13 cellular contexts compared by ENCODE assay signal in the genomic region with DNA sequence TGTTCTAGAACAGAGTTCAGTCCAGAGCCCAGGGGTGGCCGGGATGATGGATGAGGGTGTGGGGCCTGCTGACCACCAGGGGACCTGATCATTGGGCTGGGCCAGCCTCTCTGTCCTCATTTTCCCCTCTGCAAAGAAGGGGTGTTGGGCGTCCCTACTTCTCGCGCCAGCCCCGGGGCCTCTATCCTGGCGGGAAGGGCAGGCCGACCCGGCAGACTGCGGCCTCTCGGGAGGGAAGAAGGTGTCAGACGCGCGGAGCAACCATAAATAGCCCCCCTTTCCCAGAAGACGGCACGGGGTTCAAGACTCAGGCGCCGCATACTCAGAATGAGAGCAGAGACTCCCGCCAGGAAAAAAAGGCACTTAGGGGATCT. TPM values are rescaled to one million over a fixed set of nuclear protein-coding genes. Genes with fewer than 3 reads are reported as not detected.
DNase-seq lines count a peak whose midpoint lies in the region; ATAC-seq and TF ChIP-seq lines count a peak whose summit lies in the region.
"Had no signal": no experiment of that assay in that cellular context is flagged by ENCODE, and none has a peak within 500 bp of the region (broad histone marks: within the 10 kb centered on the region; RNA-seq: fewer than 3 reads in every experiment).

No MANE protein-coding gene starts in this region.

- H3K9me3 ChIP-seq in WERI-Rb-1 (ENCODE audit: severe bottlenecking), result no peaks in the 10 kb centered on the region
- no peaks in the 10 kb centered on the region for H3K9me3 ChIP-seq in iPS-20b (ENCODE audit: insufficient read depth, low read depth, low read length)
- H3K9me3 ChIP-seq in esophagus muscularis mucosa, result no peaks in the 10 kb centered on the region
- H3K9me3 ChIP-seq: gastrocnemius medialis, tibial nerve had no signal

- H3K36me3 Mint-ChIP-seq in activated T-cell treated with anti-CD3 and anti-CD28 coated beads, Interleukin-2, amount 50 U/mL, for 4 hours (ENCODE audit: insufficient read depth), result no peaks in the 10 kb centered on the region
- H3K36me3 Mint-ChIP-seq in stimulated activated effector memory CD8-positive, alpha-beta T cell treated with anti-CD3 and anti-CD28 coated beads, Interleukin-12 subunit alpha, Interleukin-12 subunit beta, amount 100 ng/mL, for 72 hours, result no peaks in the 10 kb centered on the region

- H3K4me3 ChIP-seq in WERI-Rb-1 (ENCODE audit: low read depth, low read length) (peak overlapping the region; percentile 78), iPS-20b (ENCODE audit: low read length) (peak overlapping the region; percentile 84; the same call in 1 of the 2 replicates), esophagus muscularis mucosa (peak overlapping the region in 2 of 4 donors; percentile 62 to 73)

- peaks cover 22% of the 10 kb centered on the region for H3K4me1 Mint-ChIP-seq in activated T-cell treated with anti-CD3 and anti-CD28 coated beads, Interleukin-2, amount 50 U/mL, for 4 hours (ENCODE audit: low read depth)
- peaks cover 30% of the 10 kb centered on the region for H3K4me1 Mint-ChIP-seq in stimulated activated effector memory CD8-positive, alpha-beta T cell treated with anti-CD3 and anti-CD28 coated beads, Interleukin-12 subunit alpha, Interleukin-12 subunit beta, amount 100 ng/mL, for 72 hours

- H3K27me3 Mint-ChIP-seq in activated T-cell treated with anti-CD3 and anti-CD28 coated beads, Interleukin-2, amount 50 U/mL, for 4 hours (ENCODE audit: low read depth), result peaks cover 39% of the 10 kb centered on the region

- no peak for TF ChIP-seq EP300 in esophagus muscularis mucosa (IDR thresholded peaks at IDR 0.05)

- DNase-seq in activated T-cell treated with anti-CD3 and anti-CD28 coated beads, Interleukin-2, amount 50 U/mL, for 4 hours, result no peak
- no peak for DNase-seq in activated T-cell treated with anti-CD3 and anti-CD28 coated beads, Interleukin-2, amount 50 U/mL, for 48 hours
- DNase-seq in WERI-Rb-1 (peak; percentile 63), CD1c-positive myeloid dendritic cell (ENCODE audit: extremely low spot score) (no peak), esophagus muscularis mucosa (ENCODE audit: extremely low spot score) (no peak)
- no peak for DNase-seq in stimulated activated effector memory CD8-positive, alpha-beta T cell treated with anti-CD3 and anti-CD28 coated beads, Interleukin-12 subunit alpha, Interleukin-12 subunit beta, amount 100 ng/mL, for 72 hours (ENCODE audit: low spot score in 2 of 2)
- DNase-seq in activated effector memory CD4-positive, alpha-beta T cell treated with Interleukin-2 at 50 U/mL for 16 hours, result no peak
- DNase-seq: gastrocnemius medialis, NCI-H1417 had no signal

- H3K27ac Mint-ChIP-seq in stimulated activated effector memory CD8-positive, alpha-beta T cell treated with anti-CD3 and anti-CD28 coated beads, Interleukin-12 subunit alpha, Interleukin-12 subunit beta, amount 100 ng/mL, for 72 hours, result no peak overlapping the region

- no peak for ATAC-seq in activated T-cell treated with anti-CD3 and anti-CD28 coated beads, Interleukin-2, amount 50 U/mL, for 4 hours
- no peak for ATAC-seq in stimulated activated effector memory CD8-positive, alpha-beta T cell treated with anti-CD3 and anti-CD28 coated beads, Interleukin-12 subunit alpha, Interleukin-12 subunit beta, amount 100 ng/mL, for 72 hours
- ATAC-seq: gastrocnemius medialis had no signal

- peaks cover 11% of the 10 kb centered on the region; the same call in 1 of the 2 replicates for H3K4me1 ChIP-seq in iPS-20b (ENCODE audit: insufficient read depth, low read length)
- peaks cover 41 to 47% (median 43%) of the 10 kb centered on the region in 4 donors for H3K4me1 ChIP-seq in esophagus muscularis mucosa

- WGBS in esophagus muscularis mucosa, result 49% methylated on average over 6 of the region's 18 CpGs

- H3K27me3 ChIP-seq in WERI-Rb-1 (ENCODE audit: insufficient read depth, low read depth, severe bottlenecking) (no peaks in the 10 kb centered on the region), iPS-20b (ENCODE audit: insufficient read depth, low read length) (peaks cover 70% of the 10 kb centered on the region), esophagus muscularis mucosa (peaks cover 3 to 83% (median 48%) of the 10 kb centered on the region in 4 donors)

- no peaks in the 10 kb centered on the region for H3K9me3 Mint-ChIP-seq in activated T-cell treated with anti-CD3 and anti-CD28 coated beads, Interleukin-2, amount 50 U/mL, for 4 hours
- H3K9me3 Mint-ChIP-seq in stimulated activated effector memory CD8-positive, alpha-beta T cell treated with anti-CD3 and anti-CD28 coated beads, Interleukin-12 subunit alpha, Interleukin-12 subunit beta, amount 100 ng/mL, for 72 hours, result no peaks in the 10 kb centered on the region

- intact Hi-C loops in esophagus muscularis mucosa (cut with DNase I), result no loop called here

- no peak overlapping the region for H3K9ac ChIP-seq in iPS-20b (ENCODE audit: low read depth, low read length)

- TF ChIP-seq CTCF in WERI-Rb-1 (IDR thresholded peaks at IDR 0.05; ENCODE audit: low read depth, low read length), result peak; percentile 43
- no peak for TF ChIP-seq CTCF in esophagus muscularis mucosa (IDR thresholded peaks at IDR 0.05)

- peaks cover 9% of the 10 kb centered on the region for H3K36me3 ChIP-seq in WERI-Rb-1
- H3K36me3 ChIP-seq in iPS-20b (ENCODE audit: insufficient read depth, low read depth, low read length), result no peaks in the 10 kb centered on the region
- peaks cover 5 to 28% (median 16%) of the 10 kb centered on the region in 4 donors for H3K36me3 ChIP-seq in esophagus muscularis mucosa
- H3K36me3 ChIP-seq: gastrocnemius medialis had no signal

- no peak for TF ChIP-seq POLR2A in esophagus muscularis mucosa (IDR thresholded peaks at IDR 0.05; ENCODE audit: low read depth)

- H3K27ac ChIP-seq in WERI-Rb-1, result peak overlapping the region; percentile 89
- no peak overlapping the region for H3K27ac ChIP-seq in iPS-20b (ENCODE audit: low read length)
- no peak overlapping the region for H3K27ac ChIP-seq in esophagus muscularis mucosa (replicated peaks in 1 of 4)
- H3K27ac ChIP-seq: gastrocnemius medialis, tibial nerve had no signal

- H3K4me3 Mint-ChIP-seq in activated T-cell treated with anti-CD3 and anti-CD28 coated beads, Interleukin-2, amount 50 U/mL, for 4 hours, result peak overlapping the region; percentile 40
- peak overlapping the region; percentile 74 for H3K4me3 Mint-ChIP-seq in stimulated activated effector memory CD8-positive, alpha-beta T cell treated with anti-CD3 and anti-CD28 coated beads, Interleukin-12 subunit alpha, Interleukin-12 subunit beta, amount 100 ng/mL, for 72 hours

RNA-seq across cellular contexts. Expression of a gene that starts 1.9 kb away (rescaled TPM):
- total RNA-seq in activated T-cell treated with anti-CD3 and anti-CD28 coated beads, Interleukin-2, amount 50 U/mL, for 4 hours, result under 1 TPM in 1 of 3 donors, not detected in 2; 0.03 TPM
- under 1 TPM in 3 of 4 donors, not detected in 1; 0.39 to 0.63 (median 0.50) TPM for total RNA-seq in esophagus muscularis mucosa
- total RNA-seq: dermis microvascular lymphatic vessel endothelial cell had no signal

RNA-seq across cellular contexts. Expression of a gene that starts 11.6 kb away (rescaled TPM):
- total RNA-seq in activated T-cell treated with anti-CD3 and anti-CD28 coated beads, Interleukin-2, amount 50 U/mL, for 4 hours, result 10 to 100 TPM in 2 of 3 donors, 1 to 10 TPM in 1; 6.5 to 16.9 (median 13.5) TPM
- total RNA-seq in esophagus muscularis mucosa, result 10 to 100 TPM; 44.1 to 64.4 (median 54.6) TPM

RNA-seq across cellular contexts. Expression of a gene that starts 26.0 kb away (rescaled TPM):
- under 1 TPM in 1 of 3 donors, not detected in 2; 0.30 TPM for total RNA-seq in activated T-cell treated with anti-CD3 and anti-CD28 coated beads, Interleukin-2, amount 50 U/mL, for 4 hours
- not detected for total RNA-seq in esophagus muscularis mucosa
- total RNA-seq: gastrocnemius medialis, skeletal muscle tissue had no signal

RNA-seq across cellular contexts. Expression of a gene that starts 50.3 kb away (rescaled TPM):
- under 1 TPM; 0.26 to 0.49 (median 0.30) TPM for total RNA-seq in activated T-cell treated with anti-CD3 and anti-CD28 coated beads, Interleukin-2, amount 50 U/mL, for 4 hours
- total RNA-seq in esophagus muscularis mucosa, result 1 to 10 TPM in 2 of 4 donors, under 1 TPM in 1, not detected in 1; 0.33 to 1.6 (median 1.2) TPM
- total RNA-seq: gastrocnemius medialis had no signal
